Comparison of ENCODE assay signal across 22 cellular contexts in the genomic region with DNA sequence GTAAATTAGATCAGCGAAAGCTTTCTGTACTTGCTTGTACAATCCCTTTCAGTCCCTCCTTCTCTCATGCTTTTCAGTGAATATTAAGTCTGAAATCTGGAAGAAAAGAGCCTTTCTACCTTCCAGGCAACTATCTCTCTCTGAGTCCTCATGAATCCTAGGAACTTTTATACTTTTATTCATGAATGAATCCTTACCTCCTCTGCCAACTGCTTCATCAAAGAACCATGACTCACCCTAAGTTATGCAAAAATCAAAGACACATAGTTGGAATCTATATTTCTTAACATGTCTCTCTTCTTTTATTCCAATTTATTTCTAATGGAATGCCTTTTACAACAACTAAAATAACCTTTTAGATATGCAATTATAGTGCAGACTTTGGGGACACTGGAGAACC.
"Had no signal": no experiment of that assay in that cellular context is flagged by ENCODE, and none has a peak within 500 bp of the region (broad histone marks: within the 10 kb centered on the region; RNA-seq: fewer than 3 reads in every experiment).

No MANE protein-coding gene starts in this region.

- H3K36me3 ChIP-seq: heart left ventricle, lower lobe of right lung, uterus had no signal

- H3K4me3 ChIP-seq: heart left ventricle, lower lobe of right lung, uterus had no signal

- H3K9me3 ChIP-seq: uterus had no signal

- H3K27me3 ChIP-seq: heart left ventricle, uterus had no signal

- DNase-seq: activated B cell treated with CpG ODN at 0.5 μM for 24 hours; activated CD4-positive, alpha-beta T cell treated with anti-CD3 and anti-CD28 coated beads for 4 hours; activated CD4-positive, alpha-beta T cell treated with anti-CD3 and anti-CD28 coated beads, Interleukin-2, amount 50 U/mL, for 48 hours; activated naive CD4-positive, alpha-beta T cell treated with Interleukin-2 at 50 U/mL for 16 hours; activated naive CD8-positive, alpha-beta T cell treated with anti-CD3 and anti-CD28 coated beads for 36 hours; activated T-cell treated with anti-CD3 and anti-CD28 coated beads, Interleukin-2, amount 50 U/mL, for 48 hours; amniotic stem cell; dermis blood vessel endothelial cell; effector CD8-positive, alpha-beta T cell; heart left ventricle; kidney; lower lobe of right lung; naive B cell; occipital lobe; posterior cingulate gyrus; stimulated activated CD4-positive, alpha-beta T cell treated with anti-CD3 and anti-CD28 coated beads, Interleukin-2, amount 100 ng/mL, for 48 hours; stimulated activated CD8-positive, alpha-beta memory T cell treated with anti-CD3 and anti-CD28 coated beads, Interleukin-4, amount 100 ng/mL, for 48 hours; stimulated activated naive B cell treated with anti-CD40 and anti-IgM and Interleukin-4, amounts not matched to agents 10 μg/mL and 1 μg/mL and 100 μg/mL, for 72 hours; T1000; trophoblast cell; uterus had no signal

- ATAC-seq: heart left ventricle; left lobe of liver; lower lobe of right lung; stimulated activated naive B cell treated with anti-CD40 and anti-IgM and Interleukin-4, amounts not matched to agents 10 μg/mL and 1 μg/mL and 100 μg/mL, for 72 hours had no signal

- H3K4me1 ChIP-seq: heart left ventricle, lower lobe of right lung, uterus had no signal

- H3K27ac ChIP-seq: heart left ventricle, lower lobe of right lung, uterus had no signal
